8 cellular contexts compared by ENCODE assay signal in the genomic region with DNA sequence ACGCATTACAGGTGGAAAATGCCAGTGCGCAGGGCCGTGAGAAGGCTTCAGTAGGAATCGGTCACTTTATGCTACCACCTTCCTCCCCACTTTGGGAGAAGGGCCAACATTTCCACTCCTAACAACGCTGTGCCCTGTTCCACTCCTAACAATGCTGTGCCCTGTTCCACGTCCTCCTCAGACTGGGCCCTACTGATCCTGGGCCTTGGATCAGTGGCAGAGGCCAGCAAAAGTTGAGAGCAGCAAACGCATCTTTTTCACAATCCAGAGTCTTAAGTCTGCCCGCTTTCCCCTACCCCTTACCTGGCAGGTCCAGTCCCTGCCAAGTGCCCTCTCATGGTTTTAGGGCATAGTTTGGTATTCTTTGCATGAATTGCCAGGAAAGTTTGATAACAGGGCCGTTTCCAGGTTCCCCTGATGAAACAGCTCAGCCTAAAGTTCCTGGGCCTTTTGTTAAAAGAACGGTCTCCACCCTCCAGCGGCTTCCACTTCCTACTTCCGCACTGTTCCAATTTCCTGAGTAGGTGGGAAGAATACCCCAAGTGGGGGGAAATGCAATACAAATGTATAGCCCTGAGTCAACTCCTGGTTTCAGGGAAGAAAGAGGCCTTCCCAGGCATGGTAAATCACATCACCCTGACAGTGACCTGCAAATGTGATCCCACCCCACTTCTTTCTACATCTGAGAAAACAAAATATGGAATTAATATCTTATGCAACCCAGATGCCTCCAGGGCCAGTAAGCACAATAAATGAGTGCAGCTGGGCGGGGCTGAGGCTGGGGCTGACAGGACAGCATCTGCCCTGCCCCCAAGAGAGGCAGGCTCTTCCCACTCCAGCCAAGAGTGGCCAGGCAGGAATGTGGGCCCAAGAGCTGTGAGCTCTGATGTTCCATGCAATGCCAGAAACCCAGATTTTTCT. TPM values are rescaled to one million over a fixed set of nuclear protein-coding genes. Genes with fewer than 3 reads are reported as not detected.
DNase-seq lines count a peak whose midpoint lies in the region; TF ChIP-seq lines count a peak whose summit lies in the region.

No MANE protein-coding gene starts in this region.

- H3K9me3 ChIP-seq in SJCRH30 (replicated peaks): no peaks in the 10 kb centered on the region
- H3K9me3 ChIP-seq in neural cell (ENCODE audit: low read length): no peaks in the 10 kb centered on the region
- H3K9me3 ChIP-seq in effector memory CD4-positive, alpha-beta T cell (ENCODE audit: control insufficient read depth, low read length): no peaks in the 10 kb centered on the region

- TF ChIP-seq CTCF in Calu3 (IDR thresholded peaks at IDR 0.05; ENCODE audit: unreplicated experiment): no peak
- no peak for TF ChIP-seq CTCF in fibroblast of villous mesenchyme (IDR thresholded peaks at IDR 0.05; ENCODE audit: insufficient read depth, low read depth, low read length)
- no peak for TF ChIP-seq CTCF in neural cell (IDR thresholded peaks at IDR 0.05; ENCODE audit: poor library complexity, severe bottlenecking)

- H3K4me3 Mint-ChIP-seq in Calu3 (ENCODE audit: low read depth, unreplicated experiment): peak overlapping the region; percentile 49

- intact Hi-C loops in Calu3 (cut with micrococcal nuclease; ENCODE audit: unreplicated experiment): loop anchor here (2.0 kb wide), 1 partner anchor 29 kb away; no protein-coding TSS in a partner anchor

- H3K9me2 ChIP-seq in neural cell (ENCODE audit: insufficient read depth, low read length): no peaks in the 10 kb centered on the region

- TF ChIP-seq RAD21 in neural cell (conservative IDR thresholded peaks at IDR 0.05): no peak

- H3K4me1 ChIP-seq in SJCRH30: peaks cover 40% of the 10 kb centered on the region
- H3K4me1 ChIP-seq in effector memory CD4-positive, alpha-beta T cell (ENCODE audit: control insufficient read depth, insufficient read depth, low read length, poor library complexity, severe bottlenecking): no peaks in the 10 kb centered on the region

- H3K27me3 Mint-ChIP-seq in Calu3 (ENCODE audit: unreplicated experiment): no peaks in the 10 kb centered on the region

- H3K4me2 ChIP-seq in neural cell (ENCODE audit: low read length): no peak overlapping the region

- H2AFZ ChIP-seq in neural cell (ENCODE audit: low read depth, low read length): no peak overlapping the region

- H3K4me1 Mint-ChIP-seq in Calu3 (ENCODE audit: low read depth, unreplicated experiment): peaks cover 47% of the 10 kb centered on the region

- CTCF ChIA-PET in Calu3 (lab: Charles Lee): interaction anchor here (0.6 to 2.1 kb wide), 7 partner anchors 9 to 542 kb away, joined by 3 to 11 read pairs (median 4); no protein-coding TSS in a partner anchor

- H3K36me3 ChIP-seq in SJCRH30 (peaks cover 12% of the 10 kb centered on the region), neural cell (ENCODE audit: insufficient read depth, low read length) (no peaks in the 10 kb centered on the region)
- peaks cover 21% of the 10 kb centered on the region for H3K36me3 ChIP-seq in effector memory CD4-positive, alpha-beta T cell (ENCODE audit: control insufficient read depth, insufficient read depth, low read length)

- DNase-seq in Calu3 (peak; percentile 54), SJCRH30 (peak; percentile 82 to 87), fibroblast of villous mesenchyme (ENCODE audit: low read depth) (peak; percentile 98), NCI-H128 (lab: John Stamatoyannopoulos, UW; ENCODE audit: unreplicated experiment) (no peak), NCI-H82 treated with DMSO at 0.1 percent for 48 hours (lab: John Stamatoyannopoulos, UW; ENCODE audit: unreplicated experiment) (no peak), cerebellar nuclear complex (lab: John Stamatoyannopoulos, UW) (no peak)
- no peak for DNase-seq in effector memory CD4-positive, alpha-beta T cell

- H3K4me3 ChIP-seq in SJCRH30 (peak overlapping the region; percentile 17; the same call in 1 of the 2 replicates), fibroblast of villous mesenchyme (ENCODE audit: low read depth, low read length) (peak overlapping the region; percentile 46), neural cell (ENCODE audit: low read length) (no peak overlapping the region)
- no peak overlapping the region for H3K4me3 ChIP-seq in effector memory CD4-positive, alpha-beta T cell (ENCODE audit: insufficient read depth, low read depth, low read length, poor library complexity, severe bottlenecking)

- peaks cover 46% of the 10 kb centered on the region for H3K36me3 Mint-ChIP-seq in Calu3 (ENCODE audit: insufficient read depth, unreplicated experiment)

- no peaks in the 10 kb centered on the region for H3F3A ChIP-seq in neural cell (ENCODE audit: insufficient read depth, low read length, poor library complexity, severe bottlenecking)

- peaks cover 16% of the 10 kb centered on the region for H4K20me1 ChIP-seq in neural cell (ENCODE audit: insufficient read depth)

- peak overlapping the region; percentile 87 for H3K27ac Mint-ChIP-seq in Calu3 (ENCODE audit: unreplicated experiment)

- peaks cover 20% of the 10 kb centered on the region for H3K79me2 ChIP-seq in neural cell (replicated peaks; ENCODE audit: insufficient read depth, low read length)

- no peaks in the 10 kb centered on the region for H3K9me3 Mint-ChIP-seq in Calu3 (ENCODE audit: low read depth, unreplicated experiment)

- H3K27ac ChIP-seq in SJCRH30: peak overlapping the region; percentile 100
- peak overlapping the region; percentile 11 for H3K27ac ChIP-seq in neural cell (ENCODE audit: low read length)
- H3K27ac ChIP-seq in effector memory CD4-positive, alpha-beta T cell (ENCODE audit: insufficient read depth, low read length, poor library complexity, severe bottlenecking): no peak overlapping the region

- peak overlapping the region; percentile 5 for H3K9ac ChIP-seq in neural cell (ENCODE audit: low read length)

- no TSS peak for BruUV-seq in Calu3 (replicated peaks; lab: Mats Ljungman, UMichigan)

- no peaks in the 10 kb centered on the region for H3K27me3 ChIP-seq in SJCRH30
- no peaks in the 10 kb centered on the region for H3K27me3 ChIP-seq in neural cell (ENCODE audit: insufficient read depth, low read depth, low read length)
- H3K27me3 ChIP-seq in effector memory CD4-positive, alpha-beta T cell (replicated peaks; ENCODE audit: control insufficient read depth, insufficient read depth, low read length, poor library complexity, severe bottlenecking): no peaks in the 10 kb centered on the region

- no peak for TF ChIP-seq EP300 in neural cell (conservative IDR thresholded peaks at IDR 0.05; ENCODE audit: poor library complexity, severe bottlenecking)

TF ChIP-seq in neural cell, 6 proteins besides CTCF, POLR2A, EP300 and RAD21:
- TF ChIP-seq EZH2 (IDR thresholded peaks at IDR 0.05; ENCODE audit: borderline replicate concordance, insufficient read depth, low read length, poor library complexity, severe bottlenecking) (no peak), POLR2AphosphoS5 (IDR thresholded peaks at IDR 0.05) (no peak), MXI1 (conservative IDR thresholded peaks at IDR 0.05; ENCODE audit: poor library complexity, severe bottlenecking) (no peak), SMC3 (conservative IDR thresholded peaks at IDR 0.05; ENCODE audit: poor library complexity) (no peak), TAF1 (IDR thresholded peaks at IDR 0.05; ENCODE audit: low read depth) (no peak)
- TF ChIP-seq, protein P1, sequence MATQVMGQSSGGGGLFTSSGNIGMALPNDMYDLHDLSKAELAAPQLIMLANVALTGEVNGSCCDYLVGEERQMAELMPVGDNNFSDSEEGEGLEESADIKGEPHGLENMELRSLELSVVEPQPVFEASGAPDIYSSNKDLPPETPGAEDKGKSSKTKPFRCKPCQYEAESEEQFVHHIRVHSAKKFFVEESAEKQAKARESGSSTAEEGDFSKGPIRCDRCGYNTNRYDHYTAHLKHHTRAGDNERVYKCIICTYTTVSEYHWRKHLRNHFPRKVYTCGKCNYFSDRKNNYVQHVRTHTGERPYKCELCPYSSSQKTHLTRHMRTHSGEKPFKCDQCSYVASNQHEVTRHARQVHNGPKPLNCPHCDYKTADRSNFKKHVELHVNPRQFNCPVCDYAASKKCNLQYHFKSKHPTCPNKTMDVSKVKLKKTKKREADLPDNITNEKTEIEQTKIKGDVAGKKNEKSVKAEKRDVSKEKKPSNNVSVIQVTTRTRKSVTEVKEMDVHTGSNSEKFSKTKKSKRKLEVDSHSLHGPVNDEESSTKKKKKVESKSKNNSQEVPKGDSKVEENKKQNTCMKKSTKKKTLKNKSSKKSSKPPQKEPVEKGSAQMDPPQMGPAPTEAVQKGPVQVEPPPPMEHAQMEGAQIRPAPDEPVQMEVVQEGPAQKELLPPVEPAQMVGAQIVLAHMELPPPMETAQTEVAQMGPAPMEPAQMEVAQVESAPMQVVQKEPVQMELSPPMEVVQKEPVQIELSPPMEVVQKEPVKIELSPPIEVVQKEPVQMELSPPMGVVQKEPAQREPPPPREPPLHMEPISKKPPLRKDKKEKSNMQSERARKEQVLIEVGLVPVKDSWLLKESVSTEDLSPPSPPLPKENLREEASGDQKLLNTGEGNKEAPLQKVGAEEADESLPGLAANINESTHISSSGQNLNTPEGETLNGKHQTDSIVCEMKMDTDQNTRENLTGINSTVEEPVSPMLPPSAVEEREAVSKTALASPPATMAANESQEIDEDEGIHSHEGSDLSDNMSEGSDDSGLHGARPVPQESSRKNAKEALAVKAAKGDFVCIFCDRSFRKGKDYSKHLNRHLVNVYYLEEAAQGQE (IDR thresholded peaks at IDR 0.05; ENCODE audit: borderline replicate concordance): no peak

RNA-seq across cellular contexts. Expression of gene KCTD10, which starts 15.0 kb away (rescaled TPM):
- total RNA-seq in Calu3 (2022) (56.7 and 59.0 TPM in 2 replicates), fibroblast of villous mesenchyme (105 and 129 TPM in 2 replicates)
- 36.1 and 37.7 TPM in 2 replicates for total RNA-seq in SJCRH30 (2014; rRNA removed; shearing (Covaris generic))
- 69.4 and 69.9 TPM in 2 replicates for polyA plus RNA-seq in neural cell
- polyA minus RNA-seq in neural cell: 129 and 134 TPM in 2 replicates

RNA-seq across cellular contexts. Expression of gene UBE3B, which starts 15.3 kb away (rescaled TPM):
- total RNA-seq in Calu3 (2022): 48.6 and 59.2 TPM in 2 replicates
- total RNA-seq in SJCRH30 (2014; rRNA removed; shearing (Covaris generic)): 17.6 and 19.0 TPM in 2 replicates
- 34.1 and 51.4 TPM in 2 replicates for total RNA-seq in fibroblast of villous mesenchyme
- 21.7 and 22.6 TPM in 2 replicates for polyA plus RNA-seq in neural cell
- polyA minus RNA-seq in neural cell: 36.3 and 46.0 TPM in 2 replicates

Comparison
In these comparisons a context has a peak if more than half of its experiments do, and no peak if none do; other contexts are left out.
1. DNase-seq: peak in Calu3 (single experiment), SJCRH30 (2 of 2) and fibroblast of villous mesenchyme (single experiment); none in NCI-H128 (single experiment), effector memory CD4-positive, alpha-beta T cell (0 of 3), NCI-H82 treated with DMSO at 0.1 percent for 48 hours (single experiment) and cerebellar nuclear complex (0 of 2).
2. H3K4me3 ChIP-seq: peak in SJCRH30 (single experiment) and fibroblast of villous mesenchyme (single experiment); none in neural cell (single experiment) and effector memory CD4-positive, alpha-beta T cell (single experiment).